Comparison of ENCODE assay signal across 8 cellular contexts in genomic region chr2:11342561-11343343, GRCh38. TPM values are rescaled to one million over a fixed set of nuclear protein-coding genes. Genes with fewer than 3 reads are reported as not detected.
DNase-seq lines count a peak whose midpoint lies in the region; ATAC-seq, FAIRE-seq and TF ChIP-seq lines count a peak whose summit lies in the region.

No MANE protein-coding gene starts in this region.

- no peak; the same call in 1 of the 2 replicates for TF ChIP-seq RAD21 in HepG2 (CRISPR knock-in tag; IDR thresholded peaks at IDR 0.05)

- no peak for ATAC-seq in activated CD8-positive, alpha-beta memory T cell treated with anti-CD3 and anti-CD28 coated beads, Interleukin-2, amount 10 ng/mL, durations not matched to agents 7 days and 5 days
- ATAC-seq in HepG2 (peak; percentile 67), HG03045 (IDR thresholded peaks at IDR 0.05; ENCODE audit: unreplicated experiment) (no peak)

- in situ Hi-C loops in HepG2 (cut with HindIII; ENCODE audit: extremely low pct_ligation_motif_present, low pct_unique_long_range_greater_than_20kb), result loop anchor here (5.0 kb wide), 1 partner anchor 70 kb away; no protein-coding TSS in a partner anchor

- FAIRE-seq in HepG2 (lab: Jason Lieb, UNC), result peak; percentile 77

- peak; percentile 43 to 84 for TF ChIP-seq POLR2A in HepG2 (IDR thresholded peaks at IDR 0.05; ENCODE audit: insufficient read depth in 1 of 2, low read depth in 2 of 2, low read length in 2 of 2)

- H3K36me3 Mint-ChIP-seq in activated CD8-positive, alpha-beta memory T cell treated with anti-CD3 and anti-CD28 coated beads, Interleukin-2, amount 10 ng/mL, durations not matched to agents 7 days and 5 days, result peaks cover 1% of the 10 kb centered on the region
- H3K36me3 Mint-ChIP-seq in MCF 10A (ENCODE audit: insufficient read depth, unreplicated experiment), result peaks cover 5% of the 10 kb centered on the region

- H3K4me3 Mint-ChIP-seq in activated CD8-positive, alpha-beta memory T cell treated with anti-CD3 and anti-CD28 coated beads, Interleukin-2, amount 10 ng/mL, durations not matched to agents 7 days and 5 days, result peak overlapping the region; percentile 94
- peak overlapping the region; percentile 91 for H3K4me3 Mint-ChIP-seq in MCF 10A (ENCODE audit: unreplicated experiment)

- H3K9me3 Mint-ChIP-seq in activated CD8-positive, alpha-beta memory T cell treated with anti-CD3 and anti-CD28 coated beads, Interleukin-2, amount 10 ng/mL, durations not matched to agents 7 days and 5 days (ENCODE audit: low read depth), result no peaks in the 10 kb centered on the region
- no peaks in the 10 kb centered on the region for H3K9me3 Mint-ChIP-seq in MCF 10A (ENCODE audit: unreplicated experiment)

- CTCF ChIA-PET in activated CD8-positive, alpha-beta memory T cell treated with anti-CD3 and anti-CD28 coated beads, Interleukin-2, amount 10 ng/mL, durations not matched to agents 7 days and 5 days (lab: Charles Lee), result no interaction called here
- CTCF ChIA-PET in MCF 10A (lab: Yijun Ruan, JAX), result interaction anchor here (0.8 to 2.6 kb wide), 4 partner anchors 69 to 240 kb away, joined by 4 to 11 read pairs (median 6); no protein-coding TSS in a partner anchor
- CTCF ChIA-PET in HepG2 (lab: Yijun Ruan, JAX; ENCODE audit: low intra/inter-chr PET ratio, low total read pairs), result no interaction called here

- WGBS in HepG2 (ENCODE audit: low lambda C conversion rate), result under 1% methylated on average over 13 of the region's 13 CpGs
- WGBS in thymus, result 17% methylated on average over 13 of the region's 13 CpGs

- no peaks in the 10 kb centered on the region for H3K27me3 Mint-ChIP-seq in activated CD8-positive, alpha-beta memory T cell treated with anti-CD3 and anti-CD28 coated beads, Interleukin-2, amount 10 ng/mL, durations not matched to agents 7 days and 5 days
- no peaks in the 10 kb centered on the region for H3K27me3 Mint-ChIP-seq in MCF 10A (ENCODE audit: insufficient read depth, unreplicated experiment)

- H3K4me2 ChIP-seq in HepG2 (ENCODE audit: low read depth, low read length), result peak overlapping the region; percentile 86

- no peaks in the 10 kb centered on the region for H3K9me3 ChIP-seq in HepG2 (ENCODE audit: low read length)
- no peaks in the 10 kb centered on the region for H3K9me3 ChIP-seq in thymus (ENCODE audit: control insufficient read depth)

- TF ChIP-seq CTCF in MCF 10A (IDR thresholded peaks at IDR 0.05; ENCODE audit: unreplicated experiment) (no peak), HepG2 (CRISPR knock-in tag; IDR thresholded peaks at IDR 0.05) (no peak)

- H3K9ac ChIP-seq in HepG2 (ENCODE audit: insufficient read depth, low read depth, low read length), result peak overlapping the region; percentile 99

- H3K79me2 ChIP-seq in HepG2 (ENCODE audit: insufficient read depth, low read length), result peaks cover 79% of the 10 kb centered on the region

- H3K27ac ChIP-seq in HepG2 (ENCODE audit: extremely low read length, insufficient read depth, low read length), result peak overlapping the region; percentile 94
- peak overlapping the region; percentile 11 for H3K27ac ChIP-seq in thymus (ENCODE audit: low read depth)

- no peaks in the 10 kb centered on the region; a peak in 1 of 5 replicates for H3K36me3 ChIP-seq in HepG2 (replicated peaks in 1 of 2; ENCODE audit: control insufficient read depth in 1 of 2, insufficient read depth in 2 of 2, low read length in 2 of 2)
- H3K36me3 ChIP-seq in thymus (ENCODE audit: control insufficient read depth, insufficient read depth), result no peaks in the 10 kb centered on the region

- intact Hi-C loops in MCF 10A (cut with micrococcal nuclease), result loop anchor here (1.0 to 2.0 kb wide), 4 partner anchors 70 to 210 kb away; a partner anchor contains a TSS
- intact Hi-C loops in HepG2 (cut with micrococcal nuclease; ENCODE audit: unreplicated experiment), result loop anchor here (1.0 to 10.0 kb wide), 4 partner anchors 28 to 208 kb away; a partner anchor contains a TSS

- H3K4me1 ChIP-seq in HepG2 (ENCODE audit: insufficient read depth, low read length) (peaks cover 51% of the 10 kb centered on the region), thymus (ENCODE audit: control insufficient read depth, insufficient read depth, low read length) (peaks cover 10% of the 10 kb centered on the region)

- TSS peak; percentile 27 for BruUV-seq in MCF 10A (replicated peaks; lab: Mats Ljungman, UMichigan)
- BruUV-seq in HepG2 (replicated peaks; lab: Mats Ljungman, UMichigan), result TSS peak; percentile 44

- DNase-seq in activated CD8-positive, alpha-beta memory T cell treated with anti-CD3 and anti-CD28 coated beads, Interleukin-2, amount 10 ng/mL, durations not matched to agents 7 days and 5 days, result no peak
- no peak for DNase-seq in activated CD8-positive, alpha-beta memory T cell treated with anti-CD3 and anti-CD28 coated beads, Interleukin-2, amount 50 U/mL, for 48 hours
- peak; percentile 65 for DNase-seq in NCI-H226
- DNase-seq in MCF 10A (ENCODE audit: unreplicated experiment), result peak; percentile 84
- peak; percentile 94 for DNase-seq in HepG2 (ENCODE audit: low spot score)
- no peak for DNase-seq in NCI-H187 treated with DMSO at 0.1 percent for 48 hours (lab: John Stamatoyannopoulos, UW)

- peaks cover 22% of the 10 kb centered on the region for H3K4me1 Mint-ChIP-seq in activated CD8-positive, alpha-beta memory T cell treated with anti-CD3 and anti-CD28 coated beads, Interleukin-2, amount 10 ng/mL, durations not matched to agents 7 days and 5 days
- peaks cover 12% of the 10 kb centered on the region for H3K4me1 Mint-ChIP-seq in MCF 10A (ENCODE audit: insufficient read depth, unreplicated experiment)

- no peak overlapping the region for H2AFZ ChIP-seq in HepG2 (ENCODE audit: low read length)

- TF ChIP-seq EP300 in HepG2 (IDR thresholded peaks at IDR 0.05; ENCODE audit: low read depth in 2 of 2, low read length in 2 of 2) (peak in 1 of 2 experiments; percentile 82; a peak in 2 of 4 replicates), HepG2 (CRISPR knock-in tag; IDR thresholded peaks at IDR 0.05; ENCODE audit: borderline replicate concordance) (peak; percentile 79)

- H3K4me3 ChIP-seq in HepG2 (replicated peaks in 1 of 3; ENCODE audit: insufficient read depth in 1 of 3, low read depth in 2 of 3, low read length in 3 of 3) (peak overlapping the region; percentile 72 to 96 (median 86)), thymus (ENCODE audit: low read length) (peak overlapping the region; percentile 91)

- H3K27ac Mint-ChIP-seq in activated CD8-positive, alpha-beta memory T cell treated with anti-CD3 and anti-CD28 coated beads, Interleukin-2, amount 10 ng/mL, durations not matched to agents 7 days and 5 days, result peak overlapping the region; percentile 86
- H3K27ac Mint-ChIP-seq in MCF 10A (ENCODE audit: low read depth, unreplicated experiment), result peak overlapping the region; percentile 88

- H4K20me1 ChIP-seq in HepG2 (ENCODE audit: insufficient read depth, low read length), result peaks cover 59% of the 10 kb centered on the region

- H3K27me3 ChIP-seq in HepG2 (ENCODE audit: control insufficient read depth in 1 of 2, insufficient read depth in 2 of 2, low read length in 2 of 2) (no peaks in the 10 kb centered on the region; a peak in 1 of 5 replicates), thymus (ENCODE audit: control insufficient read depth, insufficient read depth) (no peaks in the 10 kb centered on the region)

- POLR2A ChIA-PET in MCF 10A (lab: Yijun Ruan, JAX), result interaction anchor here (0.6 to 6.1 kb wide), 22 partner anchors 8 to 191 kb away, joined by 3 to 147 read pairs (median 6); partner anchors contain the start of genes E2F6 and GREB1
- POLR2A ChIA-PET in HepG2 (lab: Yijun Ruan, JAX), result interaction anchor here (0.5 to 8.4 kb wide), 17 partner anchors 8 to 210 kb away, joined by 3 to 465 read pairs (median 19); partner anchors contain the start of gene E2F6

TF ChIP-seq in HepG2, 621 proteins besides CTCF, POLR2A, EP300 and RAD21 (continues in another document):
- peak; percentile 39; the same call in 1 of the 2 replicates for TF ChIP-seq HOXA3 (CRISPR knock-in tag; IDR thresholded peaks at IDR 0.05)
- TF ChIP-seq KDM1A (CRISPR knock-in tag; IDR thresholded peaks at IDR 0.05), result peak; percentile 54
- no peak for TF ChIP-seq ZNF598 (CRISPR knock-in tag; IDR thresholded peaks at IDR 0.05; ENCODE audit: borderline replicate concordance)

RNA-seq across cellular contexts. Expression of gene ROCK2, which starts 1.7 kb away (rescaled TPM):
- total RNA-seq in activated CD8-positive, alpha-beta memory T cell treated with anti-CD3 and anti-CD28 coated beads, Interleukin-2, amount 10 ng/mL, durations not matched to agents 7 days and 5 days, result 10 to 100 TPM; 19.4 to 22.3 TPM
- 40.0 and 40.7 TPM in 2 replicates for total RNA-seq in MCF 10A (2022)
- total RNA-seq in HepG2 (2016; rRNA removed; fragmentation: Illumina TruSeq; extraction: Trizol), result 119 and 174 TPM in 2 replicates
- total RNA-seq in HepG2 (2016; cell fraction: cytosol; rRNA removed; fragmentation: Illumina TruSeq; extraction: Trizol; ENCODE audit: low read depth), result 13.0 and 13.5 TPM in 2 replicates
- 112 and 164 TPM in 2 replicates for total RNA-seq in HepG2 (2016; cell fraction: insoluble cytoplasmic fraction; rRNA removed; fragmentation: Illumina TruSeq; extraction: Trizol)
- 35.2 and 39.5 TPM in 2 replicates for total RNA-seq in HepG2 (2016; cell fraction: membrane; rRNA removed; fragmentation: Illumina TruSeq; extraction: Trizol)
- total RNA-seq in HepG2 (2016; cell fraction: nucleus; rRNA removed; fragmentation: Illumina TruSeq; extraction: Trizol), result 134 and 149 TPM in 2 replicates
- polyA plus RNA-seq in HepG2 (2011; rRNA removed), result 31.9 and 38.1 TPM in 2 replicates
- polyA plus RNA-seq in HepG2 (2011; cell fraction: cytosol; rRNA removed), result 14.6 and 24.9 TPM in 2 replicates
- 19.3 and 29.4 TPM in 2 replicates for polyA plus RNA-seq in HepG2 (2011; cell fraction: nucleus; rRNA removed)
- polyA plus RNA-seq in HepG2 (2012), result 62.4 and 98.0 TPM in 2 replicates
- 1.6 and 1.8 TPM in 2 replicates for polyA plus RNA-seq in HepG2 (2016; cell fraction: cytosol; fragmentation: Illumina TruSeq; extraction: Trizol; ENCODE audit: low read depth)
- polyA plus RNA-seq in HepG2 (2016; cell fraction: insoluble cytoplasmic fraction; fragmentation: Illumina TruSeq; extraction: Trizol; ENCODE audit: low read depth), result 87.7 and 90.4 TPM in 2 replicates
- polyA plus RNA-seq in HepG2 (2016; cell fraction: membrane; fragmentation: Illumina TruSeq; extraction: Trizol; ENCODE audit: low read depth), result 6.9 and 8.4 TPM in 2 replicates
- polyA plus RNA-seq in HepG2 (2016; cell fraction: nucleus; fragmentation: Illumina TruSeq; extraction: Trizol; ENCODE audit: insufficient read depth, low read depth), result 77.5 and 87.9 TPM in 2 replicates
- polyA minus RNA-seq in HepG2 (2011; rRNA and poly(A)+ RNA removed; ENCODE audit: low replicate concordance), result 17.3 and 25.8 TPM in 2 replicates
- polyA minus RNA-seq in HepG2 (2011; cell fraction: cytosol; rRNA and poly(A)+ RNA removed), result 82.6 and 95.3 TPM in 2 replicates
- 275 and 284 TPM in 2 replicates for polyA minus RNA-seq in HepG2 (2011; cell fraction: nucleus; rRNA and poly(A)+ RNA removed)
- 11.7 TPM for polyA plus RNA-seq in thymus

Comparison
In these comparisons a context has a peak if more than half of its experiments do, and no peak if none do; other contexts are left out.
1. DNase-seq: peak in NCI-H226 (single experiment), MCF 10A (single experiment) and HepG2 (single experiment); none in activated CD8-positive, alpha-beta memory T cell treated with anti-CD3 and anti-CD28 coated beads, Interleukin-2, amount 10 ng/mL, durations not matched to agents 7 days and 5 days (single experiment), activated CD8-positive, alpha-beta memory T cell treated with anti-CD3 and anti-CD28 coated beads, Interleukin-2, amount 50 U/mL, for 48 hours (single experiment) and NCI-H187 treated with DMSO at 0.1 percent for 48 hours (single experiment).